24 cellular contexts compared by ENCODE assay signal in the genomic region with DNA sequence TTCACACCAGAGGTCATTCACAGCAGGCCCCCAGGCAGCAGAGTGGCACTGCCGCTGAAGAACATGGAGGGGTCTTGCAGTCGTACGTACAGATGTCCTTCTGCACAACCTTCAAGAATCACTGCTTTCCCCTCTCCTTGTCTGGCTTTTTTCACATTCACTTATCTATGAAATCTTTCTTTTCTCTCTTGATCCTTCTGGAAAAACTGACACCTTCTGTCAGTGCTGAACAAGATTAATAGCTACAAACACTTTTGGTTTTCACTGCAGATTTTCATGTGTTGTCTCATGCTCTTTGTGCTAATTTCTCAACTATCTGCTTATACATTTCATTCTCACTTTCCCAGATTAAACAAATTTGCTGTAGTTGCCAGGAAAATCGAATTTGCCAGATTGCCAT.
"Had no signal": no experiment of that assay in that cellular context is flagged by ENCODE, and none has a peak within 500 bp of the region (broad histone marks: within the 10 kb centered on the region; RNA-seq: fewer than 3 reads in every experiment).

No MANE protein-coding gene starts in this region.

- H3K36me3 ChIP-seq: colonic mucosa, gastrocnemius medialis, sigmoid colon, spleen had no signal

- H3K27me3 ChIP-seq: colonic mucosa, gastrocnemius medialis, sigmoid colon, spleen, tibial artery, upper lobe of left lung had no signal

- H3K4me1 ChIP-seq: colonic mucosa, gastrocnemius medialis, psoas muscle, spleen, testis had no signal

- H3K4me3 ChIP-seq: colonic mucosa, gastrocnemius medialis, lung, psoas muscle, sigmoid colon, spleen, testis, tibial artery, upper lobe of left lung had no signal

- ATAC-seq: esophagus mucosa; gastrocnemius medialis; natural killer cell; psoas muscle; right cardiac atrium; stimulated activated memory B cell treated with anti-CD40 and anti-IgM and Interleukin-4, amounts not matched to agents 10 μg/mL and 1 μg/mL and 100 μg/mL, for 72 hours; stimulated activated naive CD8-positive, alpha-beta T cell treated with anti-CD3 and anti-CD28 coated beads, Interleukin-15, Interleukin-2, amounts not matched to agents 100 U/mL and 50 U/mL, for 24 hours had no signal

- H3K4me1 Mint-ChIP-seq: memory B cell; natural killer cell; stimulated activated memory B cell treated with anti-CD40 and anti-IgM and Interleukin-4, amounts not matched to agents 10 μg/mL and 1 μg/mL and 100 μg/mL, for 72 hours had no signal

- H3K27me3 Mint-ChIP-seq: dendritic cell treated with granulocyte-macrophage colony-stimulating factor and Interleukin-4, amounts not matched to agents 40 ng/mL and 50 ng/mL, for 4 days; stimulated activated memory B cell treated with anti-CD40 and anti-IgM and Interleukin-4, amounts not matched to agents 10 μg/mL and 1 μg/mL and 100 μg/mL, for 72 hours had no signal

- H3K27ac ChIP-seq: colonic mucosa, epithelial cell of prostate, gastrocnemius medialis, psoas muscle, sigmoid colon, spleen, testis, tibial artery had no signal

- H3K9me3 Mint-ChIP-seq: dendritic cell treated with granulocyte-macrophage colony-stimulating factor and Interleukin-4, amounts not matched to agents 40 ng/mL and 50 ng/mL, for 4 days; endodermal cell; memory B cell; natural killer cell; stimulated activated memory B cell treated with anti-CD40 and anti-IgM and Interleukin-4, amounts not matched to agents 10 μg/mL and 1 μg/mL and 100 μg/mL, for 72 hours had no signal

- DNase-seq: colonic mucosa; effector CD8-positive, alpha-beta T cell; endodermal cell; foreskin fibroblast; gastrocnemius medialis; head of caudate nucleus; natural killer cell; nucleus accumbens; psoas muscle; right cardiac atrium; sigmoid colon; spleen; stimulated activated CD4-positive, alpha-beta T cell treated with anti-CD3 and anti-CD28 coated beads, Interleukin-4, amount 100 ng/mL, for 4 hours; stimulated activated naive CD8-positive, alpha-beta T cell treated with anti-CD3 and anti-CD28 coated beads, Interleukin-15, Interleukin-2, amounts not matched to agents 100 U/mL and 50 U/mL, for 24 hours; substantia nigra; testis; tibial artery; upper lobe of left lung had no signal

- H3K36me3 Mint-ChIP-seq: natural killer cell; stimulated activated memory B cell treated with anti-CD40 and anti-IgM and Interleukin-4, amounts not matched to agents 10 μg/mL and 1 μg/mL and 100 μg/mL, for 72 hours had no signal

- H3K9me3 ChIP-seq: colonic mucosa, gastrocnemius medialis, psoas muscle, sigmoid colon, spleen, testis, tibial artery, upper lobe of left lung had no signal

- H3K4me3 Mint-ChIP-seq: dendritic cell treated with granulocyte-macrophage colony-stimulating factor and Interleukin-4, amounts not matched to agents 40 ng/mL and 50 ng/mL, for 4 days; endodermal cell; memory B cell; natural killer cell; stimulated activated memory B cell treated with anti-CD40 and anti-IgM and Interleukin-4, amounts not matched to agents 10 μg/mL and 1 μg/mL and 100 μg/mL, for 72 hours had no signal

- H3K27ac Mint-ChIP-seq: dendritic cell treated with granulocyte-macrophage colony-stimulating factor and Interleukin-4, amounts not matched to agents 40 ng/mL and 50 ng/mL, for 4 days; endodermal cell; memory B cell; natural killer cell; stimulated activated memory B cell treated with anti-CD40 and anti-IgM and Interleukin-4, amounts not matched to agents 10 μg/mL and 1 μg/mL and 100 μg/mL, for 72 hours had no signal
